13 cellular contexts compared by ENCODE assay signal in the genomic region with DNA sequence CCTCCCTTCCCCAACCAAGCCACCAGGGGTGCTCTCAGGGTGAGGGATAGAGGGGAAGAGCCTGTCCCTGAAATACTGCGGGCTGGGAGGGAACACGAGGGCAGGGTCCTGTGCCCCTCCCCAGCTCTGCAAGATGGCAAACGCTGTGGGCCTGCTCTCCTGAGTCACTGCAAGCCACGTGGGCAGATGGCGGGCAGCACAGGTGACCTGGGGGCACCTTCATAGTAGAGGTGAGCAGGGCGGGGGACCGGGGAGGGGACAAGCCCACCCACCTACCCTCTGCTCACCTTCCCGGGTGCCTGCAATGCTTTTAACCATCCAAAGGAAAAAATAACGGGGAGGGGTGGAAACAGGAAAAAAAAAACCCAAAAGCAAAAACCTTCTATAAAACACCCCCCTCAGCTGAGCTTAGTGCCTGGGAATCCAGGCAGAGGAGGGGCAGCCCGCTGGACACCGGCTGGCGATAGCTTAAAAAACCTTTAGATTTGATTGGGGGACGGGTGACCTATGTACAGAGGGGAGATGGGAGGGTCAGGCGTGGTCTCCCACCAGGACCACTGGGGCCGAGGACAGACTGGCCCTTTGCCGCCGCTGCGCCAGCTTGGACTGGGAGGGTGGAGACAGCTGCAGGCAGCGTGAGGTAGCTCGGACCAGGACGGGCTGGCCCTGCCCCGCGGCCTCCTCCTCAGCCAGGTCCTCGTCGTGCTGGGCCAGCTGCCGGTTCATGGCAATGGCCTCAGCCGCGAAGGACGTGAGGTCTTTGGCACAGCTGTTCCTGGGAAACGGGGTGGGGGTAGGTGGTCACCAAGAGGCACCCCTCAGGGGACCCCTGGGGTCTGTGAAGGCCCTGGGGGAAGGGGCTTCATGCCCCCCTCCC. TPM values are rescaled to one million over a fixed set of nuclear protein-coding genes. Genes with fewer than 3 reads are reported as not detected.
A peak's percentile ranks its signal among the peaks of the same experiment; 100 is the strongest.
DNase-seq lines count a peak whose midpoint lies in the region; ATAC-seq and TF ChIP-seq lines count a peak whose summit lies in the region.
"Had no signal": no experiment of that assay in that cellular context is flagged by ENCODE, and none has a peak within 500 bp of the region (broad histone marks: within the 10 kb centered on the region; RNA-seq: fewer than 3 reads in every experiment).

No MANE protein-coding gene starts in this region.

- no peak overlapping the region for H3K4me3 Mint-ChIP-seq in dendritic cell treated with granulocyte-macrophage colony-stimulating factor and Interleukin-4, amounts not matched to agents 40 ng/mL and 50 ng/mL, for 4 days
- peak overlapping the region in 1 of 10 donors; percentile 32 for H3K4me3 Mint-ChIP-seq in naive thymus-derived CD8-positive, alpha-beta T cell

- H3K4me1 ChIP-seq in heart left ventricle = peaks cover 7 to 61% (median 42%) of the 10 kb centered on the region in 12 donors

- POLR2A ChIA-PET in naive thymus-derived CD8-positive, alpha-beta T cell (lab: Charles Lee) = interaction anchor here (0.6 to 13.2 kb wide), 6 partner anchors 9 to 46 kb away, joined by 3 to 255 read pairs (median 3); a partner anchor contains a TSS

- peaks cover 0 to 64% (median 51%) of the 10 kb centered on the region in 9 donors for H3K36me3 ChIP-seq in heart left ventricle

- H3K27me3 Mint-ChIP-seq in dendritic cell treated with granulocyte-macrophage colony-stimulating factor and Interleukin-4, amounts not matched to agents 40 ng/mL and 50 ng/mL, for 4 days = no peaks in the 10 kb centered on the region
- no peaks in the 10 kb centered on the region for H3K27me3 Mint-ChIP-seq in naive thymus-derived CD8-positive, alpha-beta T cell

- no peak overlapping the region for H3K4me3 ChIP-seq in heart left ventricle
- H3K4me3 ChIP-seq: thyroid gland had no signal

- no peak for ATAC-seq in heart left ventricle
- ATAC-seq in left cardiac atrium = no peak
- ATAC-seq in naive thymus-derived CD8-positive, alpha-beta T cell = no peak

- H3K27ac Mint-ChIP-seq in dendritic cell treated with granulocyte-macrophage colony-stimulating factor and Interleukin-4, amounts not matched to agents 40 ng/mL and 50 ng/mL, for 4 days = peak overlapping the region; percentile 40
- peak overlapping the region in 8 of 10 donors; percentile 69 to 88 (median 82) for H3K27ac Mint-ChIP-seq in naive thymus-derived CD8-positive, alpha-beta T cell

- TF ChIP-seq CTCF in heart left ventricle (IDR thresholded peaks at IDR 0.05) = no peak

- H3K36me3 Mint-ChIP-seq in dendritic cell treated with granulocyte-macrophage colony-stimulating factor and Interleukin-4, amounts not matched to agents 40 ng/mL and 50 ng/mL, for 4 days (ENCODE audit: low read depth) = peaks cover 71% of the 10 kb centered on the region
- peaks cover 0 to 24% (median 0%) of the 10 kb centered on the region in 3 donors for H3K36me3 Mint-ChIP-seq in naive thymus-derived CD8-positive, alpha-beta T cell

- H3K27ac ChIP-seq in heart left ventricle = peak overlapping the region in 11 of 12 donors; percentile 71 to 99 (median 90)

- intact Hi-C loops in heart left ventricle (cut with DNase I) = no loop called here
- intact Hi-C loops in left cardiac atrium (cut with DNase I) = no loop called here
- intact Hi-C loops in dendritic cell treated with granulocyte-macrophage colony-stimulating factor and Interleukin-4, amounts not matched to agents 40 ng/mL and 50 ng/mL, for 4 days (cut with micrococcal nuclease) = no loop called here

- peaks cover 9% of the 10 kb centered on the region for H3K9me3 Mint-ChIP-seq in dendritic cell treated with granulocyte-macrophage colony-stimulating factor and Interleukin-4, amounts not matched to agents 40 ng/mL and 50 ng/mL, for 4 days
- no peaks in the 10 kb centered on the region for H3K9me3 Mint-ChIP-seq in naive thymus-derived CD8-positive, alpha-beta T cell

- H3K4me1 Mint-ChIP-seq in dendritic cell treated with granulocyte-macrophage colony-stimulating factor and Interleukin-4, amounts not matched to agents 40 ng/mL and 50 ng/mL, for 4 days (ENCODE audit: low read depth) = peaks cover 58% of the 10 kb centered on the region
- H3K4me1 Mint-ChIP-seq in naive thymus-derived CD8-positive, alpha-beta T cell = peaks cover 14 to 47% (median 38%) of the 10 kb centered on the region in 4 donors

- H3K9me3 ChIP-seq in heart left ventricle = peaks cover 0 to 13% (median 8%) of the 10 kb centered on the region in 12 donors
- H3K9me3 ChIP-seq: thyroid gland had no signal

- WGBS in heart left ventricle, 4 donors = 71 to 82% (median 78%) methylated on average over 30 of the region's 30 CpGs

- H3K27me3 ChIP-seq in heart left ventricle = no peaks in the 10 kb centered on the region
- H3K27me3 ChIP-seq: thyroid gland had no signal

- no peak for TF ChIP-seq POLR2A in heart left ventricle (IDR thresholded peaks at IDR 0.05)

- DNase-seq in heart left ventricle (peak in 1 of 5 donors; percentile 55), left cardiac atrium (no peak), DMS114 treated with DMSO at 0.1 percent for 48 hours (lab: John Stamatoyannopoulos, UW; ENCODE audit: unreplicated experiment) (no peak), dedifferentiated amniotic fluid mesenchymal stem cell (ENCODE audit: extremely low spot score) (no peak)
- peak in 1 of 10 donors; percentile 9 for DNase-seq in naive thymus-derived CD8-positive, alpha-beta T cell
- no peak for DNase-seq in activated effector memory CD4-positive, alpha-beta T cell treated with anti-CD3 and anti-CD28 coated beads, Interleukin-2, amount 50 U/mL, for 16 hours
- no peak for DNase-seq in activated CD4-positive, CD25-positive, alpha-beta regulatory T cell (lab: John Stamatoyannopoulos, UW)
- DNase-seq: effector CD8-positive, alpha-beta T cell; GOT3; hypothalamus; NCI-H146 had no signal

RNA-seq across cellular contexts. Expression of a gene that starts 11.7 kb away (rescaled TPM):
- 100 to 1,000 TPM; 129 to 318 (median 155) TPM for total RNA-seq in heart left ventricle
- polyA plus RNA-seq in heart left ventricle = 100 to 1,000 TPM; 110 to 197 TPM
- total RNA-seq in left cardiac atrium = 100 to 1,000 TPM; 127 to 174 TPM
- total RNA-seq in naive thymus-derived CD8-positive, alpha-beta T cell = 100 to 1,000 TPM; 171 to 176 TPM
- polyA plus RNA-seq in naive thymus-derived CD8-positive, alpha-beta T cell = 10 to 100 TPM; 26.1 to 47.1 (median 30.2) TPM

RNA-seq across cellular contexts. Expression of a gene that starts 23.8 kb away (rescaled TPM):
- total RNA-seq in heart left ventricle (10 to 100 TPM; 47.3 to 81.8 (median 52.6) TPM), left cardiac atrium (10 to 100 TPM; 51.4 to 54.3 TPM)
- 10 to 100 TPM; 39.4 to 46.2 TPM for polyA plus RNA-seq in heart left ventricle
- 10 to 100 TPM; 58.0 to 64.1 TPM for total RNA-seq in naive thymus-derived CD8-positive, alpha-beta T cell
- polyA plus RNA-seq in naive thymus-derived CD8-positive, alpha-beta T cell = 1 to 10 TPM; 3.2 to 7.3 (median 4.8) TPM

RNA-seq across cellular contexts. Expression of a gene that starts 56.8 kb away (rescaled TPM):
- total RNA-seq in heart left ventricle (10 to 100 TPM; 10.8 to 32.3 (median 16.7) TPM), left cardiac atrium (10 to 100 TPM; 24.9 to 28.6 TPM)
- polyA plus RNA-seq in heart left ventricle = 10 to 100 TPM in 1 of 2 donors, 1 to 10 TPM in 1; 7.1 to 18.6 TPM
- 100 to 1,000 TPM in 1 of 2 experiments, 10 to 100 TPM in 1; 94.0 to 101 TPM for total RNA-seq in naive thymus-derived CD8-positive, alpha-beta T cell
- 10 to 100 TPM; 40.5 to 90.4 (median 53.1) TPM for polyA plus RNA-seq in naive thymus-derived CD8-positive, alpha-beta T cell

RNA-seq across cellular contexts. Expression of a gene that starts 57.4 kb away (rescaled TPM):
- 1 to 10 TPM in 8 of 9 donors, not detected in 1; 1.7 to 6.2 (median 2.3) TPM for total RNA-seq in heart left ventricle
- 1 to 10 TPM; 4.4 to 5.8 TPM for polyA plus RNA-seq in heart left ventricle
- 1 to 10 TPM in 1 of 2 donors, under 1 TPM in 1; 0.89 to 2.3 TPM for total RNA-seq in left cardiac atrium
- 10 to 100 TPM; 16.6 to 18.7 TPM for total RNA-seq in naive thymus-derived CD8-positive, alpha-beta T cell
- 1 to 10 TPM in 1 of 3 donors, under 1 TPM in 2; 0.26 to 1.4 (median 0.85) TPM for polyA plus RNA-seq in naive thymus-derived CD8-positive, alpha-beta T cell
